ENCODE assay signal across 1 cellular context in genomic region chr9:1995084-1995483, GRCh38.
TF ChIP-seq lines count a peak whose summit lies in the region.

No MANE protein-coding gene starts in this region.

TF ChIP-seq in HepG2, 621 proteins besides CTCF, POLR2A, EP300 and RAD21 (continued from another document):
- no peak for TF ChIP-seq ARID4A (CRISPR knock-in tag; IDR thresholded peaks at IDR 0.05; ENCODE audit: borderline replicate concordance)
- TF ChIP-seq ZNF878 (CRISPR knock-in tag; IDR thresholded peaks at IDR 0.05): no peak
- TF ChIP-seq HOMEZ (CRISPR knock-in tag; IDR thresholded peaks at IDR 0.05; ENCODE audit: low read depth): no peak
- TF ChIP-seq SMARCC2 (IDR thresholded peaks at IDR 0.05): no peak
- no peak for TF ChIP-seq CCAR2 (optimal IDR thresholded peaks at IDR 0.05; ENCODE audit: low read depth, low read length)
- TF ChIP-seq ZBTB33 (CRISPR knock-in tag; IDR thresholded peaks at IDR 0.05): no peak
- no peak for TF ChIP-seq ZNF597 (CRISPR knock-in tag; IDR thresholded peaks at IDR 0.05)
- no peak for TF ChIP-seq ZNF607 (CRISPR knock-in tag; IDR thresholded peaks at IDR 0.05; ENCODE audit: borderline replicate concordance)
- no peak for TF ChIP-seq CSRNP2 (CRISPR knock-in tag; conservative IDR thresholded peaks at IDR 0.05; ENCODE audit: low read depth)
- no peak for TF ChIP-seq TFDP2 (CRISPR knock-in tag; IDR thresholded peaks at IDR 0.05)
- TF ChIP-seq ZNF44 (CRISPR knock-in tag; IDR thresholded peaks at IDR 0.05): no peak
- no peak for TF ChIP-seq SALL2 (CRISPR knock-in tag; IDR thresholded peaks at IDR 0.05)
